ENCODE assay signal across 12 cellular contexts in genomic region chr3:177294221-177294620, GRCh38.
A peak's percentile ranks its signal among the peaks of the same experiment; 100 is the strongest.
DNase-seq lines count a peak whose midpoint lies in the region; TF ChIP-seq lines count a peak whose summit lies in the region.
"Had no signal": no experiment of that assay in that cellular context is flagged by ENCODE, and none has a peak within 500 bp of the region (broad histone marks: within the 10 kb centered on the region; RNA-seq: fewer than 3 reads in every experiment).

No MANE protein-coding gene starts in this region.

- peaks cover 2% of the 10 kb centered on the region for H3K9me3 ChIP-seq in WERI-Rb-1 (ENCODE audit: severe bottlenecking)

- H3K27ac Mint-ChIP-seq in nephron = peak overlapping the region; percentile 75 to 88 (median 81)

- H3K4me3 Mint-ChIP-seq in nephron = no peak overlapping the region
- H3K4me3 Mint-ChIP-seq: central memory CD8-positive, alpha-beta T cell had no signal

- TF ChIP-seq CTCF in WERI-Rb-1 (IDR thresholded peaks at IDR 0.05; ENCODE audit: low read depth, low read length) = no peak
- TF ChIP-seq CTCF in fibroblast of the aortic adventitia (IDR thresholded peaks at IDR 0.05; ENCODE audit: insufficient read depth, low read length) = no peak
- TF ChIP-seq CTCF in nephron (IDR thresholded peaks at IDR 0.05; ENCODE audit: unreplicated experiment in 3 of 3) = no peak

- DNase-seq in AG20443 (ENCODE audit: low spot score) (peak; percentile 78), WERI-Rb-1 (peak; percentile 35), fibroblast of the aortic adventitia (ENCODE audit: low read depth) (peak; percentile 93), DMS53 (lab: John Stamatoyannopoulos, UW) (no peak), amniotic stem cell (lab: John Stamatoyannopoulos, UW) (no peak), GF-D8 (lab: John Stamatoyannopoulos, UW) (no peak)
- no peak for DNase-seq in activated naive CD4-positive, alpha-beta T cell treated with anti-CD3 and anti-CD28 coated beads, Interleukin-2, amount 50 U/mL, for 16 hours
- DNase-seq: KG1, NCI-H446 treated with DMSO at 0.1 percent for 48 hours, occipital lobe had no signal

- no peaks in the 10 kb centered on the region for H3K36me3 Mint-ChIP-seq in nephron (ENCODE audit: low read depth)

- H3K4me1 Mint-ChIP-seq in nephron = peaks cover 6% of the 10 kb centered on the region
- H3K4me1 Mint-ChIP-seq: central memory CD8-positive, alpha-beta T cell had no signal

- H3K9me3 Mint-ChIP-seq in nephron = no peaks in the 10 kb centered on the region
- H3K9me3 Mint-ChIP-seq: central memory CD8-positive, alpha-beta T cell had no signal

- H3K36me3 ChIP-seq in WERI-Rb-1 = no peaks in the 10 kb centered on the region

- H3K4me3 ChIP-seq in WERI-Rb-1 (ENCODE audit: low read depth, low read length) (no peak overlapping the region), fibroblast of the aortic adventitia (ENCODE audit: low read depth, low read length) (no peak overlapping the region)

- H3K27ac ChIP-seq in WERI-Rb-1 = no peak overlapping the region

- H3K27me3 ChIP-seq in WERI-Rb-1 (ENCODE audit: insufficient read depth, low read depth, severe bottlenecking) = no peaks in the 10 kb centered on the region

- H3K27me3 Mint-ChIP-seq in nephron (ENCODE audit: low read depth) = no peaks in the 10 kb centered on the region
- H3K27me3 Mint-ChIP-seq: central memory CD8-positive, alpha-beta T cell had no signal

Comparison
In these comparisons a context has a peak if more than half of its experiments do, and no peak if none do; other contexts are left out.
1. DNase-seq: peak in AG20443 (single experiment), WERI-Rb-1 (single experiment) and fibroblast of the aortic adventitia (single experiment); none in DMS53 (single experiment), amniotic stem cell (single experiment), activated naive CD4-positive, alpha-beta T cell treated with anti-CD3 and anti-CD28 coated beads, Interleukin-2, amount 50 U/mL, for 16 hours (single experiment) and GF-D8 (single experiment).